ENCODE assay signal across 17 cellular contexts in the genomic region with DNA sequence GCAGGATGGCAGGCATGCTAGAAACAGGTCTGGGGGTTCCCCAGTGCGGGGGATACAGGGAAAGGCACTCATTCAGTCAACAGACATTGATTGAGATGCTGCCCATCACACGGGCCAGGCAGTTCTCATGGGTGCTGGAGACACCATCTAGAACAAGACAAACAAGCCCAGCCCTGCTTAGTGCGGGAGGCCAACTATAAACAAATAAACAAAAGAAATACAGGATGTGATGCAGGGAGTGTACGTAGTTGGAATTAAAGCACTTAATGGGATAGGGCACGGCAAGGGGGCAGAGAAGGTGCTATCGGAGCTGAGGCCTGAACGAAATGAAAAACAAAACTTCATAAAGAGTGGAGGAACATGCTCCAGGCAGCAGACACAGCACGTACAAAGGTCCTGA.
DNase-seq lines count a peak whose midpoint lies in the region; ATAC-seq and TF ChIP-seq lines count a peak whose summit lies in the region.
"Had no signal": no experiment of that assay in that cellular context is flagged by ENCODE, and none has a peak within 500 bp of the region (broad histone marks: within the 10 kb centered on the region; RNA-seq: fewer than 3 reads in every experiment).

No MANE protein-coding gene starts in this region.

- H3K36me3 ChIP-seq in uterus (no peaks in the 10 kb centered on the region), tibial nerve (peaks cover 0 to 61% (median 8%) of the 10 kb centered on the region in 3 donors)
- H3K36me3 ChIP-seq: neural progenitor cell had no signal

- peak overlapping the region; percentile 100 for H3K27ac ChIP-seq in substantia nigra (ENCODE audit: low read depth, low read length, poor library complexity, severe bottlenecking)
- H3K27ac ChIP-seq in uterus: no peak overlapping the region
- no peak overlapping the region for H3K27ac ChIP-seq in tibial nerve
- H3K27ac ChIP-seq: KMS-11, neural progenitor cell had no signal

- intact Hi-C loops in uterus (cut with DNase I; ENCODE audit: low total_unique reads): loop anchor here (5.0 kb wide), 1 partner anchor 244 kb away; no protein-coding TSS in a partner anchor

- 67 to 68% methylated on average over 8 of the region's 8 CpGs for WGBS in tibial nerve, 2 donors

- no peak overlapping the region for H3K4me3 Mint-ChIP-seq in activated T-cell treated with anti-CD3 and anti-CD28 coated beads, Interleukin-2, amount 50 U/mL, for 72 hours
- H3K4me3 Mint-ChIP-seq in activated CD8-positive, alpha-beta T cell treated with anti-CD3 and anti-CD28 coated beads, Interleukin-2, amount 10 ng/mL, durations not matched to agents 7 days and 5 days: no peak overlapping the region
- H3K4me3 Mint-ChIP-seq in endothelial cell (ENCODE audit: unreplicated experiment): peak overlapping the region; percentile 74
- H3K4me3 Mint-ChIP-seq: activated naive CD4-positive, alpha-beta T cell treated with anti-CD3 and anti-CD28 coated beads, Interleukin-2, amount 50 U/mL, for 24 hours; HFFc6; neural progenitor cell had no signal

- H3K9me3 ChIP-seq in uterus (no peaks in the 10 kb centered on the region), tibial nerve (peaks cover 0 to 8% (median 0%) of the 10 kb centered on the region in 4 donors)

- no peaks in the 10 kb centered on the region for H3K4me1 ChIP-seq in uterus
- H3K4me1 ChIP-seq in tibial nerve: peaks cover 0 to 29% (median 0%) of the 10 kb centered on the region in 4 donors
- H3K4me1 ChIP-seq: neural progenitor cell had no signal

- POLR2A ChIA-PET in activated CD8-positive, alpha-beta T cell treated with anti-CD3 and anti-CD28 coated beads, Interleukin-2, amount 10 ng/mL, durations not matched to agents 7 days and 5 days (lab: Charles Lee): interaction anchor here (1.3 kb wide), 1 partner anchor 172 kb away, joined by 4 read pairs; no protein-coding TSS in a partner anchor

- H3K27ac Mint-ChIP-seq in activated T-cell treated with anti-CD3 and anti-CD28 coated beads, Interleukin-2, amount 50 U/mL, for 72 hours: peak overlapping the region; percentile 8
- peak overlapping the region; percentile 82 for H3K27ac Mint-ChIP-seq in activated CD8-positive, alpha-beta T cell treated with anti-CD3 and anti-CD28 coated beads, Interleukin-2, amount 10 ng/mL, durations not matched to agents 7 days and 5 days
- peak overlapping the region; percentile 82 for H3K27ac Mint-ChIP-seq in endothelial cell (ENCODE audit: unreplicated experiment)
- H3K27ac Mint-ChIP-seq: HFFc6 had no signal

- no peak for ATAC-seq in activated T-cell treated with anti-CD3 and anti-CD28 coated beads, Interleukin-2, amount 50 U/mL, for 72 hours (replicated peaks in 1 of 2)
- no peak for ATAC-seq in activated CD8-positive, alpha-beta T cell treated with anti-CD3 and anti-CD28 coated beads, Interleukin-2, amount 10 ng/mL, durations not matched to agents 7 days and 5 days

- H3K27me3 Mint-ChIP-seq in activated T-cell treated with anti-CD3 and anti-CD28 coated beads, Interleukin-2, amount 50 U/mL, for 72 hours (ENCODE audit: low read depth): no peaks in the 10 kb centered on the region
- no peaks in the 10 kb centered on the region for H3K27me3 Mint-ChIP-seq in activated CD8-positive, alpha-beta T cell treated with anti-CD3 and anti-CD28 coated beads, Interleukin-2, amount 10 ng/mL, durations not matched to agents 7 days and 5 days (ENCODE audit: low read depth)
- H3K27me3 Mint-ChIP-seq in endothelial cell (ENCODE audit: unreplicated experiment): peaks cover 27% of the 10 kb centered on the region
- H3K27me3 Mint-ChIP-seq: activated naive CD4-positive, alpha-beta T cell treated with anti-CD3 and anti-CD28 coated beads, Interleukin-2, amount 50 U/mL, for 24 hours had no signal

- no peak for TF ChIP-seq EP300 in tibial nerve (IDR thresholded peaks at IDR 0.05)

- no peak overlapping the region for H3K4me3 ChIP-seq in uterus
- no peak overlapping the region for H3K4me3 ChIP-seq in tibial nerve
- H3K4me3 ChIP-seq: neural progenitor cell had no signal

- H3K36me3 Mint-ChIP-seq in activated T-cell treated with anti-CD3 and anti-CD28 coated beads, Interleukin-2, amount 50 U/mL, for 72 hours (ENCODE audit: insufficient read depth in 2 of 2): peaks cover 13 to 17% of the 10 kb centered on the region in 2 donors
- H3K36me3 Mint-ChIP-seq in activated CD8-positive, alpha-beta T cell treated with anti-CD3 and anti-CD28 coated beads, Interleukin-2, amount 10 ng/mL, durations not matched to agents 7 days and 5 days (ENCODE audit: low read depth): peaks cover 85% of the 10 kb centered on the region
- H3K36me3 Mint-ChIP-seq in endothelial cell (ENCODE audit: low read depth, unreplicated experiment): peaks cover 72% of the 10 kb centered on the region

- DNase-seq in activated T-cell treated with anti-CD3 and anti-CD28 coated beads, Interleukin-2, amount 50 U/mL, for 72 hours: no peak
- no peak for DNase-seq in activated T-cell treated with anti-CD3 and anti-CD28 coated beads, Interleukin-2, amount 50 U/mL, for 48 hours
- DNase-seq in activated CD8-positive, alpha-beta T cell treated with anti-CD3 and anti-CD28 coated beads, Interleukin-2, amount 10 ng/mL, durations not matched to agents 7 days and 5 days: no peak
- DNase-seq in endothelial cell (ENCODE audit: low spot score) (no peak), substantia nigra (lab: John Stamatoyannopoulos, UW) (no peak), NCI-H2081 (lab: John Stamatoyannopoulos, UW) (no peak), uterus (no peak), tibial nerve (ENCODE audit: low spot score in 2 of 2) (no peak)
- DNase-seq: effector CD4-positive, alpha-beta T cell; HFFc6; kidney; mesendoderm; NCI-H1048; RPMI8226 had no signal

- TF ChIP-seq CTCF in endothelial cell (IDR thresholded peaks at IDR 0.05; ENCODE audit: unreplicated experiment): no peak
- TF ChIP-seq CTCF in uterus (IDR thresholded peaks at IDR 0.05): no peak
- no peak for TF ChIP-seq CTCF in tibial nerve (IDR thresholded peaks at IDR 0.05)

- CTCF ChIA-PET in activated CD8-positive, alpha-beta T cell treated with anti-CD3 and anti-CD28 coated beads, Interleukin-2, amount 10 ng/mL, durations not matched to agents 7 days and 5 days (lab: Charles Lee): interaction anchor here (1.2 to 1.9 kb wide), 11 partner anchors 12 to 262 kb away, joined by 3 to 47 read pairs (median 6); no protein-coding TSS in a partner anchor

- H3K9me3 Mint-ChIP-seq in activated T-cell treated with anti-CD3 and anti-CD28 coated beads, Interleukin-2, amount 50 U/mL, for 72 hours: no peaks in the 10 kb centered on the region
- H3K9me3 Mint-ChIP-seq in activated CD8-positive, alpha-beta T cell treated with anti-CD3 and anti-CD28 coated beads, Interleukin-2, amount 10 ng/mL, durations not matched to agents 7 days and 5 days (ENCODE audit: insufficient read depth): no peaks in the 10 kb centered on the region
- no peaks in the 10 kb centered on the region for H3K9me3 Mint-ChIP-seq in endothelial cell (ENCODE audit: unreplicated experiment)
- H3K9me3 Mint-ChIP-seq: activated naive CD4-positive, alpha-beta T cell treated with anti-CD3 and anti-CD28 coated beads, Interleukin-2, amount 50 U/mL, for 24 hours; HFFc6 had no signal

- H3K4me1 Mint-ChIP-seq in activated T-cell treated with anti-CD3 and anti-CD28 coated beads, Interleukin-2, amount 50 U/mL, for 72 hours (ENCODE audit: low read depth): peaks cover 4% of the 10 kb centered on the region
- peaks cover 28% of the 10 kb centered on the region for H3K4me1 Mint-ChIP-seq in activated CD8-positive, alpha-beta T cell treated with anti-CD3 and anti-CD28 coated beads, Interleukin-2, amount 10 ng/mL, durations not matched to agents 7 days and 5 days (ENCODE audit: low read depth)
- peaks cover 17% of the 10 kb centered on the region for H3K4me1 Mint-ChIP-seq in endothelial cell (ENCODE audit: unreplicated experiment)

- H3K27me3 ChIP-seq in uterus (no peaks in the 10 kb centered on the region), tibial nerve (no peaks in the 10 kb centered on the region)
- H3K27me3 ChIP-seq: neural progenitor cell had no signal

- TF ChIP-seq POLR2A in uterus (IDR thresholded peaks at IDR 0.05) (no peak), tibial nerve (IDR thresholded peaks at IDR 0.05) (no peak)

Comparison
In these comparisons a context has a peak if more than half of its experiments do, and no peak if none do; other contexts are left out.
1. H3K27ac Mint-ChIP-seq: peak in every context shown above with its lines; median percentile 82 in activated CD8-positive, alpha-beta T cell treated with anti-CD3 and anti-CD28 coated beads, Interleukin-2, amount 10 ng/mL, durations not matched to agents 7 days and 5 days; 82 in endothelial cell; 8 in activated T-cell treated with anti-CD3 and anti-CD28 coated beads, Interleukin-2, amount 50 U/mL, for 72 hours.